In the genomic region with DNA sequence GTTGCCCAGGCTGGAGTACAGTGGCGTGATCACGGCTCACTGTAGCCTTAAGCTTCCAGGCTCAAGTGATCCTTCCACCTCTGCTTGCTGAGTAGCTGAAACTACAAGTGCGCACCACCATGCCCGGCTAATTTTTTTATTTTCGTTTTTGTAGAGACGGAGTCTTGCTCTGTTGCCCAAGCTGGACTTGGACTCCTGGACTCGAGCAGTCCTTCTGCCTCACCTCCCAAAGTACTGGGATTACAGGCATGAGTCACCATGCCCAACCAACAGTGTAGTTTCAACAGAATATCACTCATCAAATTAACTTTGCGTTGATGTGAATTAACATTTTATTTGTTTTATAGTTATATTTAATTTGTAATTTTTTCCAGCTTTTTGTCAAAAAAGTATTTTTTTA, we compare ENCODE assay signal across 20 cellular contexts. TPM values are rescaled to one million over a fixed set of nuclear protein-coding genes. Genes with fewer than 3 reads are reported as not detected.
A peak's percentile ranks its signal among the peaks of the same experiment; 100 is the strongest.
DNase-seq lines count a peak whose midpoint lies in the region; ATAC-seq, FAIRE-seq and TF ChIP-seq lines count a peak whose summit lies in the region.
"Had no signal": no experiment of that assay in that cellular context is flagged by ENCODE, and none has a peak within 500 bp of the region (broad histone marks: within the 10 kb centered on the region; RNA-seq: fewer than 3 reads in every experiment).

No MANE protein-coding gene starts in this region.

- intact Hi-C loops in PC-3 (cut with micrococcal nuclease) (no loop called here), HepG2 (cut with micrococcal nuclease; ENCODE audit: unreplicated experiment) (no loop called here), A673 (cut with micrococcal nuclease; ENCODE audit: unreplicated experiment) (no loop called here)

- H3K4me1 ChIP-seq in PC-3 (ENCODE audit: insufficient read depth, low read length) (no peaks in the 10 kb centered on the region), HepG2 (ENCODE audit: insufficient read depth, low read length) (no peaks in the 10 kb centered on the region), A673 (ENCODE audit: insufficient read depth, low read length, poor library complexity, severe bottlenecking) (no peaks in the 10 kb centered on the region)

- H2AFZ ChIP-seq in PC-3 (ENCODE audit: low read length) (no peak overlapping the region), HepG2 (ENCODE audit: low read length) (no peak overlapping the region)

- no peak for DNase-seq in GM12891 (ENCODE audit: insufficient read length, low spot score)
- DNase-seq in PC-3: peak; percentile 8
- DNase-seq in epithelial cell of esophagus (ENCODE audit: low read depth): peak; percentile 9
- no peak for DNase-seq in HepG2 (ENCODE audit: low spot score)
- DNase-seq in stimulated activated naive CD8-positive, alpha-beta T cell treated with anti-CD3 and anti-CD28 coated beads, Interleukin-15, Interleukin-2, amounts not matched to agents 100 U/mL and 50 U/mL, for 24 hours: no peak
- no peak for DNase-seq in A172 (ENCODE audit: low spot score)
- DNase-seq in A673 (ENCODE audit: low spot score): no peak
- DNase-seq: 8988T; C1 segment of cervical spinal cord; Calu3; CD4-positive, alpha-beta T cell; DMS79; EL; GOT3; H9; IMR-90 had no signal

- TF ChIP-seq EP300 in HepG2 (IDR thresholded peaks at IDR 0.05; ENCODE audit: low read depth in 2 of 2, low read length in 2 of 2) (no peak), HepG2 (CRISPR knock-in tag; IDR thresholded peaks at IDR 0.05; ENCODE audit: borderline replicate concordance) (no peak)

- POLR2A ChIA-PET in PC-3 (lab: Charles Lee; ENCODE audit: unreplicated experiment): no interaction called here
- POLR2A ChIA-PET in HepG2 (lab: Yijun Ruan, JAX): no interaction called here
- POLR2A ChIA-PET in A673 (lab: Charles Lee; ENCODE audit: low non-redundant PET): no interaction called here

- in situ Hi-C loops in HepG2 (cut with HindIII; ENCODE audit: extremely low pct_ligation_motif_present, low pct_unique_long_range_greater_than_20kb): no loop called here

- no peak for ATAC-seq in PC-3
- no peak for ATAC-seq in HepG2
- ATAC-seq in stimulated activated naive CD8-positive, alpha-beta T cell treated with anti-CD3 and anti-CD28 coated beads, Interleukin-15, Interleukin-2, amounts not matched to agents 100 U/mL and 50 U/mL, for 24 hours: no peak
- no peak for ATAC-seq in HG02885 (IDR thresholded peaks at IDR 0.05; ENCODE audit: poor library complexity, unreplicated experiment)

- H3K9ac ChIP-seq in PC-3 (ENCODE audit: low read length) (no peak overlapping the region), HepG2 (ENCODE audit: insufficient read depth, low read depth, low read length) (no peak overlapping the region)

- 85% methylated on average over 8 of the region's 8 CpGs for WGBS in HepG2 (ENCODE audit: low lambda C conversion rate)

- CTCF ChIA-PET in PC-3 (lab: Charles Lee): no interaction called here
- CTCF ChIA-PET in HepG2 (lab: Yijun Ruan, JAX; ENCODE audit: low intra/inter-chr PET ratio, low total read pairs): no interaction called here
- CTCF ChIA-PET in A673 (lab: Charles Lee): interaction anchor here (0.6 kb wide), 1 partner anchor 11 kb away, joined by 3 read pairs; no protein-coding TSS in a partner anchor

- peak; percentile 59 for FAIRE-seq in GM12891 (lab: Jason Lieb, UNC)
- FAIRE-seq in HepG2 (lab: Jason Lieb, UNC): no peak
- FAIRE-seq: G401.6, GM12892 had no signal

- H3K36me3 ChIP-seq in PC-3 (ENCODE audit: low read depth, low read length) (no peaks in the 10 kb centered on the region; the same call in 1 of the 2 replicates), HepG2 (replicated peaks in 1 of 2; ENCODE audit: control insufficient read depth in 1 of 2, insufficient read depth in 2 of 2, low read length in 2 of 2) (peaks cover 0 to 7% of the 10 kb centered on the region in 2 experiments; a peak in 2 of 5 replicates), A673 (ENCODE audit: insufficient read depth, low read length, poor library complexity, severe bottlenecking) (no peaks in the 10 kb centered on the region)

- no peaks in the 10 kb centered on the region for H3K9me2 ChIP-seq in PC-3 (replicated peaks; ENCODE audit: low read length)

- no peak for TF ChIP-seq RAD21 in HepG2 (CRISPR knock-in tag; IDR thresholded peaks at IDR 0.05)

- H3K4me3 ChIP-seq in PC-3 (ENCODE audit: low read length): no peak overlapping the region
- H3K4me3 ChIP-seq in epithelial cell of esophagus (ENCODE audit: low read length): no peak overlapping the region
- H3K4me3 ChIP-seq in HepG2 (replicated peaks in 1 of 3; ENCODE audit: insufficient read depth in 1 of 3, low read depth in 2 of 3, low read length in 3 of 3): no peak overlapping the region
- no peak overlapping the region for H3K4me3 ChIP-seq in A673 (ENCODE audit: low read depth, low read length, poor library complexity, severe bottlenecking)

- H3K27me3 ChIP-seq in PC-3 (ENCODE audit: low read length) (no peaks in the 10 kb centered on the region), HepG2 (ENCODE audit: control insufficient read depth in 1 of 2, insufficient read depth in 2 of 2, low read length in 2 of 2) (no peaks in the 10 kb centered on the region), A673 (replicated peaks; ENCODE audit: insufficient read depth, low read depth, low read length, poor library complexity) (no peaks in the 10 kb centered on the region)

- H3K27ac ChIP-seq in PC-3 (ENCODE audit: low read length): no peak overlapping the region
- H3K27ac ChIP-seq in HepG2 (ENCODE audit: extremely low read length, insufficient read depth, low read length): no peak overlapping the region
- H3K27ac ChIP-seq in A673 (ENCODE audit: low read depth, low read length, poor library complexity, severe bottlenecking): no peak overlapping the region
- H3K27ac ChIP-seq: HL-60 had no signal

- H3K9me3 ChIP-seq in PC-3 (ENCODE audit: low read length) (no peaks in the 10 kb centered on the region), HepG2 (ENCODE audit: low read length) (no peaks in the 10 kb centered on the region), A673 (ENCODE audit: low read depth, low read length, poor library complexity, severe bottlenecking) (no peaks in the 10 kb centered on the region)

- H3K79me2 ChIP-seq in PC-3 (ENCODE audit: low read length) (no peaks in the 10 kb centered on the region), HepG2 (ENCODE audit: insufficient read depth, low read length) (no peaks in the 10 kb centered on the region)

- no peaks in the 10 kb centered on the region for H4K20me1 ChIP-seq in PC-3 (ENCODE audit: low read length)
- H4K20me1 ChIP-seq in HepG2 (ENCODE audit: insufficient read depth, low read length): no peaks in the 10 kb centered on the region

- H3K4me2 ChIP-seq in PC-3 (ENCODE audit: low read length) (no peak overlapping the region), HepG2 (ENCODE audit: low read depth, low read length) (no peak overlapping the region)

- BruUV-seq in PC-3 (replicated peaks; lab: Mats Ljungman, UMichigan) (no TSS peak), HepG2 (replicated peaks; lab: Mats Ljungman, UMichigan) (no TSS peak), A673 (replicated peaks; lab: Mats Ljungman, UMichigan) (no TSS peak)

- TF ChIP-seq CTCF in PC-3 (conservative IDR thresholded peaks at IDR 0.05; ENCODE audit: low read depth, low read length) (no peak), epithelial cell of esophagus (IDR thresholded peaks at IDR 0.05; ENCODE audit: insufficient read depth, low read depth, low read length, missing control alignments) (no peak), HepG2 (CRISPR knock-in tag; IDR thresholded peaks at IDR 0.05) (no peak), A673 (conservative IDR thresholded peaks at IDR 0.05; ENCODE audit: low read depth, low read length) (no peak)

- H3F3A ChIP-seq in PC-3 (ENCODE audit: low read length, unreplicated experiment): no peaks in the 10 kb centered on the region

- TF ChIP-seq POLR2A in GM12891 (IDR thresholded peaks at IDR 0.05; ENCODE audit: low read depth, low read length) (no peak), HepG2 (IDR thresholded peaks at IDR 0.05; ENCODE audit: insufficient read depth in 1 of 2, low read depth in 2 of 2, low read length in 2 of 2) (no peak)

RNA-seq across cellular contexts. Expression of gene WDR70, which starts 45.3 kb away (rescaled TPM):
- polyA plus RNA-seq in GM12891 (2012; ENCODE audit: low read depth, missing spikeins): 25.3 TPM
- total RNA-seq in PC-3 (2014; rRNA removed) (25.0 and 29.7 TPM in 2 replicates), HepG2 (2016; rRNA removed; fragmentation: Illumina TruSeq; extraction: Trizol) (30.6 and 40.4 TPM in 2 replicates), A673 (2021) (55.2 and 61.5 TPM in 2 replicates)
- total RNA-seq in HepG2 (2016; cell fraction: cytosol; rRNA removed; fragmentation: Illumina TruSeq; extraction: Trizol; ENCODE audit: low read depth): 4.8 and 6.3 TPM in 2 replicates
- 28.7 and 46.3 TPM in 2 replicates for total RNA-seq in HepG2 (2016; cell fraction: insoluble cytoplasmic fraction; rRNA removed; fragmentation: Illumina TruSeq; extraction: Trizol)
- 7.2 and 8.9 TPM in 2 replicates for total RNA-seq in HepG2 (2016; cell fraction: membrane; rRNA removed; fragmentation: Illumina TruSeq; extraction: Trizol)
- 31.6 and 33.1 TPM in 2 replicates for total RNA-seq in HepG2 (2016; cell fraction: nucleus; rRNA removed; fragmentation: Illumina TruSeq; extraction: Trizol)
- 10.8 and 14.6 TPM in 2 replicates for polyA plus RNA-seq in HepG2 (2011; rRNA removed)
- polyA plus RNA-seq in HepG2 (2011; cell fraction: cytosol; rRNA removed): 7.8 TPM in 2 replicates
- polyA plus RNA-seq in HepG2 (2011; cell fraction: nucleus; rRNA removed): 7.2 and 10.0 TPM in 2 replicates
- 20.9 and 22.9 TPM in 2 replicates for polyA plus RNA-seq in HepG2 (2012)
- polyA plus RNA-seq in HepG2 (2016; cell fraction: cytosol; fragmentation: Illumina TruSeq; extraction: Trizol; ENCODE audit: low read depth): 2.6 and 3.3 TPM in 2 replicates
- polyA plus RNA-seq in HepG2 (2016; cell fraction: insoluble cytoplasmic fraction; fragmentation: Illumina TruSeq; extraction: Trizol; ENCODE audit: low read depth): 35.4 and 35.7 TPM in 2 replicates
- 5.6 and 7.4 TPM in 2 replicates for polyA plus RNA-seq in HepG2 (2016; cell fraction: membrane; fragmentation: Illumina TruSeq; extraction: Trizol; ENCODE audit: low read depth)
- 17.3 and 23.3 TPM in 2 replicates for polyA plus RNA-seq in HepG2 (2016; cell fraction: nucleus; fragmentation: Illumina TruSeq; extraction: Trizol; ENCODE audit: insufficient read depth, low read depth)
- 6.8 and 21.5 TPM in 2 replicates for polyA minus RNA-seq in HepG2 (2011; rRNA and poly(A)+ RNA removed; ENCODE audit: low replicate concordance)
- polyA minus RNA-seq in HepG2 (2011; cell fraction: cytosol; rRNA and poly(A)+ RNA removed): 10.2 and 12.6 TPM in 2 replicates
- 44.3 and 47.7 TPM in 2 replicates for polyA minus RNA-seq in HepG2 (2011; cell fraction: nucleus; rRNA and poly(A)+ RNA removed)
- total RNA-seq in A172 (2014; rRNA removed; shearing (Covaris generic)): 31.9 and 38.3 TPM in 2 replicates

RNA-seq across cellular contexts. Expression of gene NUP155, which starts 53.5 kb away (rescaled TPM):
- 14.3 TPM for polyA plus RNA-seq in GM12891 (2012; ENCODE audit: low read depth, missing spikeins)
- total RNA-seq in PC-3 (2014; rRNA removed): 56.3 and 59.0 TPM in 2 replicates
- 57.4 and 90.7 TPM in 2 replicates for total RNA-seq in HepG2 (2016; rRNA removed; fragmentation: Illumina TruSeq; extraction: Trizol)
- 15.2 and 16.6 TPM in 2 replicates for total RNA-seq in HepG2 (2016; cell fraction: cytosol; rRNA removed; fragmentation: Illumina TruSeq; extraction: Trizol; ENCODE audit: low read depth)
- total RNA-seq in HepG2 (2016; cell fraction: insoluble cytoplasmic fraction; rRNA removed; fragmentation: Illumina TruSeq; extraction: Trizol): 55.0 and 88.1 TPM in 2 replicates
- total RNA-seq in HepG2 (2016; cell fraction: membrane; rRNA removed; fragmentation: Illumina TruSeq; extraction: Trizol): 20.0 and 22.3 TPM in 2 replicates
- 57.2 and 65.2 TPM in 2 replicates for total RNA-seq in HepG2 (2016; cell fraction: nucleus; rRNA removed; fragmentation: Illumina TruSeq; extraction: Trizol)
- polyA plus RNA-seq in HepG2 (2011; rRNA removed): 10.0 and 13.0 TPM in 2 replicates
- 6.8 and 8.8 TPM in 2 replicates for polyA plus RNA-seq in HepG2 (2011; cell fraction: cytosol; rRNA removed)
- polyA plus RNA-seq in HepG2 (2011; cell fraction: nucleus; rRNA removed): 10.9 and 11.9 TPM in 2 replicates
- polyA plus RNA-seq in HepG2 (2012): 11.4 and 18.7 TPM in 2 replicates
- 2.1 and 2.4 TPM in 2 replicates for polyA plus RNA-seq in HepG2 (2016; cell fraction: cytosol; fragmentation: Illumina TruSeq; extraction: Trizol; ENCODE audit: low read depth)
- 35.7 and 36.7 TPM in 2 replicates for polyA plus RNA-seq in HepG2 (2016; cell fraction: insoluble cytoplasmic fraction; fragmentation: Illumina TruSeq; extraction: Trizol; ENCODE audit: low read depth)
- polyA plus RNA-seq in HepG2 (2016; cell fraction: membrane; fragmentation: Illumina TruSeq; extraction: Trizol; ENCODE audit: low read depth): 4.7 and 5.3 TPM in 2 replicates
- 36.8 and 38.0 TPM in 2 replicates for polyA plus RNA-seq in HepG2 (2016; cell fraction: nucleus; fragmentation: Illumina TruSeq; extraction: Trizol; ENCODE audit: insufficient read depth, low read depth)
- 45.9 and 276 TPM in 2 replicates for polyA minus RNA-seq in HepG2 (2011; rRNA and poly(A)+ RNA removed; ENCODE audit: low replicate concordance)
- polyA minus RNA-seq in HepG2 (2011; cell fraction: cytosol; rRNA and poly(A)+ RNA removed): 32.2 and 32.7 TPM in 2 replicates
- polyA minus RNA-seq in HepG2 (2011; cell fraction: nucleus; rRNA and poly(A)+ RNA removed): 61.8 and 69.9 TPM in 2 replicates
- total RNA-seq in A172 (2014; rRNA removed; shearing (Covaris generic)): 72.4 and 84.8 TPM in 2 replicates
- 91.9 and 94.4 TPM in 2 replicates for total RNA-seq in A673 (2021)

Comparison
In these comparisons a context has a peak if more than half of its experiments do, and no peak if none do; other contexts are left out.
1. DNase-seq: peak in PC-3 (single experiment) and epithelial cell of esophagus (single experiment); none in GM12891 (single experiment), HepG2 (single experiment), stimulated activated naive CD8-positive, alpha-beta T cell treated with anti-CD3 and anti-CD28 coated beads, Interleukin-15, Interleukin-2, amounts not matched to agents 100 U/mL and 50 U/mL, for 24 hours (single experiment), A172 (single experiment) and A673 (single experiment).